Comparison of ENCODE assay signal across 25 cellular contexts in the genomic region with DNA sequence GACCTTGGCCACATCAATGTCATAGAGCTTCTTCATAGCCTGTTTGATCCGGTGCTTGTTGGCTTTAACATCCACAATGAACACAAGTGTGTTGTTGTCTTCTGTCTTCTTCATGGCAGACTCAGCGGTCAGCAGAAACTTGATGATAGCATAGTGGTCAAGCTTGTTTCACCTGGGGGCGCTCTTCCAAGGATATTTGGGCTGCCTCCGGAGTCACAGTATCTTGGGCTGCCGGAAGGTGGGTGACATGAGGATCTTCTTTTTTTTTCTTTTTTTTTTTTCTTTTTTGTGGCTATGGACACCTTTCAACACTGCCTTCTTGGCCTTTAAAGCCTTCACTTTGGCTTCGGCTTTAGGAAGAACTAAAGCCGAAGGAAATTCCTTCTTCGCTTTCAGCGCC.
DNase-seq lines count a peak whose midpoint lies in the region; ATAC-seq, FAIRE-seq and TF ChIP-seq lines count a peak whose summit lies in the region.
"Had no signal": no experiment of that assay in that cellular context is flagged by ENCODE, and none has a peak within 500 bp of the region (broad histone marks: within the 10 kb centered on the region; RNA-seq: fewer than 3 reads in every experiment).

No MANE protein-coding gene starts in this region.

- H2BK15ac ChIP-seq in H9 (ENCODE audit: low read depth, low read length) (no peak overlapping the region), H1 (ENCODE audit: low read length) (no peak overlapping the region)

- H3K9me3 ChIP-seq in H9 (ENCODE audit: control insufficient read depth, low read depth, low read length) (no peaks in the 10 kb centered on the region), Panc1 (ENCODE audit: control insufficient read depth, insufficient read depth, low read depth, low read length) (no peaks in the 10 kb centered on the region), H1 (ENCODE audit: insufficient read depth in 2 of 2, low read depth in 1 of 2, low read length in 1 of 2) (peaks cover 0 to 3% of the 10 kb centered on the region in 2 experiments; a peak in 2 of 4 replicates), kidney (ENCODE audit: control insufficient read depth in 1 of 2, low read length in 2 of 2) (no peaks in the 10 kb centered on the region)
- H3K9me3 ChIP-seq: BE2C, SK-N-SH had no signal

- DNase-seq in H9 (no peak), Panc1 (ENCODE audit: low read depth, low spot score) (no peak), H1 (ENCODE audit: low read depth in 1 of 2, low spot score in 2 of 2) (no peak), kidney (no peak), chondrocyte (ENCODE audit: low spot score) (no peak)
- no peak for DNase-seq in activated T-cell treated with anti-CD3 and anti-CD28 coated beads, Interleukin-2, amount 50 U/mL, for 48 hours
- DNase-seq: BE2C, Calu3, DMS79 treated with DMSO at 0.1 percent for 48 hours, GOT3, Karpas-422, MV-4-11, NCI-H1105 treated with DMSO at 0.1 percent for 48 hours, NCI-H146, NCI-H2029, NCI-H446, NCI-H524 treated with DMSO at 0.1 percent for 48 hours, NCI-H774, SIG-M5, SK-N-SH, SW 1271 had no signal

- TF ChIP-seq POLR2A in H1 (IDR thresholded peaks at IDR 0.05; ENCODE audit: control extremely low read depth in 1 of 2, low read depth in 2 of 2, low read length in 2 of 2), result no peak

- no peak overlapping the region for H3T11ph ChIP-seq in H9 (ENCODE audit: low read length)

- H3K4me2 ChIP-seq in H9 (ENCODE audit: insufficient read depth, insufficient read length, low read length) (no peak overlapping the region), H1 (ENCODE audit: insufficient read depth in 1 of 2, low read depth in 2 of 2, low read length in 2 of 2) (no peak overlapping the region)
- H3K4me2 ChIP-seq: PC-9, SK-N-SH had no signal

- no peak overlapping the region for H3K9ac ChIP-seq in H9 (ENCODE audit: extremely low read depth, insufficient read length, low read length)
- H3K9ac ChIP-seq in H1 (replicated peaks in 1 of 4; ENCODE audit: extremely low read depth in 1 of 4, low read depth in 3 of 4, low read length in 3 of 4), result no peak overlapping the region
- no peak overlapping the region for H3K9ac ChIP-seq in kidney (ENCODE audit: low read length in 2 of 2)
- H3K9ac ChIP-seq: SK-N-SH had no signal

- ATAC-seq in Panc1, result no peak
- ATAC-seq in HG03196 (IDR thresholded peaks at IDR 0.05; ENCODE audit: unreplicated experiment), result no peak

- H3K23me2 ChIP-seq in H9 (ENCODE audit: insufficient read length, low read depth, low read length, poor library complexity, severe bottlenecking), result no peaks in the 10 kb centered on the region
- H3K23me2 ChIP-seq in H1 (ENCODE audit: low read depth, low read length), result no peaks in the 10 kb centered on the region

- peak; percentile 40 for TF ChIP-seq CTCF in H9 (conservative IDR thresholded peaks at IDR 0.05)
- TF ChIP-seq CTCF in Panc1 (IDR thresholded peaks at IDR 0.05), result peak; percentile 38
- TF ChIP-seq CTCF in H1 (IDR thresholded peaks at IDR 0.05; ENCODE audit: control extremely low read depth in 1 of 3, insufficient read depth in 1 of 3, low read depth in 1 of 3, low read length in 3 of 3), result 0 out of 4 replicates have a peak, but pooled peaks of 1 of the 3 experiments have one; percentile 5
- TF ChIP-seq CTCF in kidney (IDR thresholded peaks at IDR 0.05; ENCODE audit: borderline replicate concordance, extremely low read depth, insufficient read depth), result no peak
- TF ChIP-seq CTCF in chondrocyte (IDR thresholded peaks at IDR 0.05), result no peak

- CTCF ChIA-PET in Panc1 (lab: Charles Lee) (no interaction called here), H1 (lab: Charles Lee; ENCODE audit: partially characterized antibody) (interaction anchor here (0.6 to 1.1 kb wide), 6 partner anchors 9 to 107 kb away, joined by 3 to 6 read pairs (median 3); no protein-coding TSS in a partner anchor)

- POLR2A ChIA-PET in Panc1 (lab: Charles Lee), result no interaction called here
- POLR2A ChIA-PET in H1 (lab: Charles Lee; ENCODE audit: partially characterized antibody), result no interaction called here

- H4K91ac ChIP-seq in H9 (ENCODE audit: insufficient read length, low read depth, low read length) (no peak overlapping the region), H1 (replicated peaks; ENCODE audit: insufficient read length, low read length) (no peak overlapping the region)

- H3K36me3 ChIP-seq in Panc1 (ENCODE audit: control insufficient read depth, insufficient read depth, low read length), result no peaks in the 10 kb centered on the region
- H3K36me3 ChIP-seq in H1 (ENCODE audit: control insufficient read depth in 2 of 4, insufficient read depth in 4 of 4, low read length in 3 of 4), result no peaks in the 10 kb centered on the region
- no peaks in the 10 kb centered on the region for H3K36me3 ChIP-seq in kidney (ENCODE audit: control insufficient read depth in 1 of 2, insufficient read depth in 2 of 2, low read length in 2 of 2)
- H3K36me3 ChIP-seq: BE2C had no signal

- no peak for TF ChIP-seq EP300 in H1 (IDR thresholded peaks at IDR 0.05; ENCODE audit: borderline replicate concordance in 1 of 2, low read depth in 2 of 2, low read length in 2 of 2)

- H3K23ac ChIP-seq in H9 (ENCODE audit: insufficient read length, low read depth, low read length) (no peak overlapping the region), H1 (ENCODE audit: insufficient read length) (no peak overlapping the region)

- H3K56ac ChIP-seq in H9 (ENCODE audit: insufficient read length, low read depth, low read length) (no peak overlapping the region), H1 (replicated peaks; ENCODE audit: insufficient read length, low read depth, low read length) (no peak overlapping the region)

- H3K4me3 ChIP-seq in Panc1 (ENCODE audit: low read depth in 2 of 2, low read length in 2 of 2) (no peak overlapping the region), H1 (ENCODE audit: extremely low read depth in 1 of 4, insufficient read depth in 2 of 4, low read depth in 3 of 4, low read length in 4 of 4) (no peak overlapping the region), kidney (ENCODE audit: low read length in 2 of 2) (no peak overlapping the region)
- H3K4me3 ChIP-seq: PC-9 had no signal

- WGBS in H9 (ENCODE audit: extremely low coverage, insufficient read length, low lambda C conversion rate), result no CpG with 5 or more reads among the region's 9 CpGs
- WGBS in H1 (ENCODE audit: extremely low coverage in 1 of 2, insufficient coverage in 1 of 2, insufficient read length in 1 of 2, insufficient replicate concordance in 2 of 2, low coverage in 1 of 2, low lambda C conversion rate in 2 of 2, missing lambda C conversion rate in 1 of 2), 2 experiments, result 98% methylated on average over 9 of the region's 9 CpGs; no CpG with 5 or more reads in 1 of the 2 experiments

- no peak overlapping the region for H3K27ac Mint-ChIP-seq in H9
- H3K27ac Mint-ChIP-seq in chondrocyte (ENCODE audit: unreplicated experiment), result no peak overlapping the region
- H3K27ac Mint-ChIP-seq: T-helper 1 cell treated with Interleukin-12 subunit alpha and Interleukin-12 subunit beta and Interleukin-4 antibody, amounts not matched to agents 30 μg/mL and 1 μg/mL, for 36 hours had no signal

- H4K20me1 ChIP-seq in H9 (ENCODE audit: control insufficient read depth, insufficient read depth, insufficient read length) (no peaks in the 10 kb centered on the region), H1 (replicated peaks in 1 of 2; ENCODE audit: control insufficient read depth in 1 of 2, insufficient read depth in 2 of 2, low read length in 2 of 2) (no peaks in the 10 kb centered on the region)

- FAIRE-seq in H1 (lab: Jason Lieb, UNC) (no peak), kidney (lab: Jason Lieb, UNC) (no peak)

- H3K4me3 Mint-ChIP-seq in H9, result no peak overlapping the region
- H3K4me3 Mint-ChIP-seq in chondrocyte (ENCODE audit: unreplicated experiment), result no peak overlapping the region
- H3K4me3 Mint-ChIP-seq: T-helper 1 cell treated with Interleukin-12 subunit alpha and Interleukin-12 subunit beta and Interleukin-4 antibody, amounts not matched to agents 30 μg/mL and 1 μg/mL, for 36 hours had no signal

- H4K8ac ChIP-seq in H9 (replicated peaks; ENCODE audit: insufficient read length, low read depth, low read length) (no peak overlapping the region), H1 (ENCODE audit: extremely low read depth, insufficient read depth, low read length) (no peak overlapping the region)

- no peak overlapping the region for H4K5ac ChIP-seq in H9 (ENCODE audit: insufficient read length, low read depth, low read length)
- H4K5ac ChIP-seq in H1 (ENCODE audit: insufficient read length, low read depth, low read length), result no peak overlapping the region

- H3K14ac ChIP-seq in H9 (ENCODE audit: insufficient read depth, low read length) (no peak overlapping the region), H1 (ENCODE audit: insufficient read length) (no peak overlapping the region)

- H3K4me1 Mint-ChIP-seq in H9, result peaks cover 12 to 15% of the 10 kb centered on the region in 2 experiments
- H3K4me1 Mint-ChIP-seq in chondrocyte (ENCODE audit: low read depth), result peaks cover 1% of the 10 kb centered on the region

- H3K27ac ChIP-seq in H9 (ENCODE audit: insufficient read length, low read depth, low read length), result no peak overlapping the region
- no peak overlapping the region for H3K27ac ChIP-seq in Panc1 (ENCODE audit: low read length)
- no peak overlapping the region for H3K27ac ChIP-seq in H1 (ENCODE audit: low read depth, low read length)
- no peak overlapping the region for H3K27ac ChIP-seq in kidney (ENCODE audit: low read depth in 2 of 2, low read length in 2 of 2)
- H3K27ac ChIP-seq: PC-9, RWPE1 had no signal

- no peaks in the 10 kb centered on the region for H3K79me1 ChIP-seq in H9 (ENCODE audit: insufficient read depth, low read depth, low read length, poor library complexity, severe bottlenecking)
- no peaks in the 10 kb centered on the region for H3K79me1 ChIP-seq in H1 (ENCODE audit: low read depth, low read length)

- H2BK20ac ChIP-seq in H9 (ENCODE audit: low read depth, low read length, poor library complexity, severe bottlenecking), result no peak overlapping the region
- H2BK20ac ChIP-seq in H1 (ENCODE audit: low read length), result no peak overlapping the region

- H3K27me3 Mint-ChIP-seq in H9 (ENCODE audit: low read depth), result no peaks in the 10 kb centered on the region
- H3K27me3 Mint-ChIP-seq in chondrocyte (ENCODE audit: low read depth), result no peaks in the 10 kb centered on the region

- intact Hi-C loops in Panc1 (cut with micrococcal nuclease; ENCODE audit: unreplicated experiment), result no loop called here
- intact Hi-C loops in kidney (cut with DNase I), result no loop called here

- no peak overlapping the region for H3K18ac ChIP-seq in H9 (ENCODE audit: insufficient read length, low read depth, low read length)
- no peak overlapping the region for H3K18ac ChIP-seq in H1 (ENCODE audit: extremely low read depth, low read length)

- H2AK5ac ChIP-seq in H9 (ENCODE audit: insufficient read length, low read length), result no peak overlapping the region
- no peak overlapping the region for H2AK5ac ChIP-seq in H1 (ENCODE audit: low read depth, low read length)

- H3K27me3 ChIP-seq in H9 (ENCODE audit: insufficient read depth, low read length), result no peaks in the 10 kb centered on the region
- H3K27me3 ChIP-seq in Panc1 (ENCODE audit: control insufficient read depth, insufficient read depth, low read length), result no peaks in the 10 kb centered on the region
- H3K27me3 ChIP-seq in H1 (replicated peaks in 1 of 4; ENCODE audit: control insufficient read depth in 3 of 4, extremely low read depth in 1 of 4, insufficient read depth in 3 of 4, low read length in 3 of 4), result no peaks in the 10 kb centered on the region
- H3K27me3 ChIP-seq: BE2C had no signal

- no TSS peak for BruUV-seq in Panc1 (replicated peaks; lab: Mats Ljungman, UMichigan)

- in situ Hi-C loops in Panc1 (cut with HindIII; ENCODE audit: low pct_unique_long_range_greater_than_20kb, low sequenced_read_pairs), result no loop called here

- H3K79me2 ChIP-seq in H9 (ENCODE audit: insufficient read depth, low read length), result no peaks in the 10 kb centered on the region
- no peaks in the 10 kb centered on the region for H3K79me2 ChIP-seq in H1 (ENCODE audit: control insufficient read depth in 1 of 2, insufficient read depth in 2 of 2, low read length in 2 of 2)

- H2BK120ac ChIP-seq in H9 (ENCODE audit: low read depth, low read length, poor library complexity, severe bottlenecking), result no peak overlapping the region
- no peak overlapping the region for H2BK120ac ChIP-seq in H1 (replicated peaks; ENCODE audit: low read depth, low read length)

- H2BK12ac ChIP-seq in H9 (ENCODE audit: insufficient read length, low read depth, low read length) (no peak overlapping the region), H1 (ENCODE audit: low read depth, low read length) (peak overlapping the region; percentile 62; the same call in 1 of the 2 replicates)

- no peaks in the 10 kb centered on the region for H3K4me1 ChIP-seq in H9 (ENCODE audit: insufficient read depth, low read length)
- H3K4me1 ChIP-seq in Panc1 (ENCODE audit: control insufficient read depth, insufficient read depth, low read length), result no peaks in the 10 kb centered on the region
- no peaks in the 10 kb centered on the region for H3K4me1 ChIP-seq in H1 (replicated peaks in 1 of 4; ENCODE audit: control insufficient read depth in 3 of 4, insufficient read depth in 4 of 4, low read length in 3 of 4)
- H3K4me1 ChIP-seq in kidney (ENCODE audit: control insufficient read depth in 1 of 2, insufficient read depth in 1 of 2, low read depth in 1 of 2, low read length in 2 of 2), result no peaks in the 10 kb centered on the region
- H3K4me1 ChIP-seq: BE2C had no signal

- H2BK5ac ChIP-seq in H9 (ENCODE audit: insufficient read length, low read length) (no peak overlapping the region), H1 (ENCODE audit: low read depth, low read length) (no peak overlapping the region)

- no peak overlapping the region for H3K4ac ChIP-seq in H9 (ENCODE audit: low read depth, low read length)
- no peak overlapping the region for H3K4ac ChIP-seq in H1 (replicated peaks; ENCODE audit: insufficient read length, low read depth, low read length)

- TF ChIP-seq RAD21 in H1 (IDR thresholded peaks at IDR 0.05 in 1 of 2, conservative IDR thresholded peaks at IDR 0.05 in 1 of 2; ENCODE audit: low read depth in 2 of 2, low read length in 2 of 2), result peak; percentile 17 to 25

- H3K36me3 Mint-ChIP-seq in H9 (ENCODE audit: insufficient read depth in 1 of 3, low read depth in 3 of 3) (0 out of 7 replicates have a peak, but pooled peaks cover 0 to 9% (median 0%) of the 10 kb centered on the region in 3 experiments), chondrocyte (ENCODE audit: low read depth) (no peaks in the 10 kb centered on the region)

- no peak overlapping the region for H2AFZ ChIP-seq in H9 (ENCODE audit: low read length)
- H2AFZ ChIP-seq in H1 (ENCODE audit: low read length), result 0 out of 2 replicates have a peak overlapping the region, but pooled peaks have one; percentile 29
- H2AFZ ChIP-seq: PC-9 had no signal

- H3K9me3 Mint-ChIP-seq in H9 (peaks cover 0 to 2% of the 10 kb centered on the region in 2 experiments; a peak in 2 of 5 replicates), chondrocyte (ENCODE audit: low read depth) (no peaks in the 10 kb centered on the region)
- H3K9me3 Mint-ChIP-seq: T-helper 1 cell treated with Interleukin-12 subunit alpha and Interleukin-12 subunit beta and Interleukin-4 antibody, amounts not matched to agents 30 μg/mL and 1 μg/mL, for 36 hours had no signal

Comparison
In these comparisons a context has a peak if more than half of its experiments do, and no peak if none do; other contexts are left out.
1. CTCF ChIP-seq: peak in H9 (single experiment) and Panc1 (single experiment); none in kidney (single experiment) and chondrocyte (single experiment).